Comparison of ENCODE assay signal across 12 cellular contexts in genomic region chr2:101718993-101719571, GRCh38. TPM values are rescaled to one million over a fixed set of nuclear protein-coding genes. Genes with fewer than 3 reads are reported as not detected.
A peak's percentile ranks its signal among the peaks of the same experiment; 100 is the strongest.
DNase-seq lines count a peak whose midpoint lies in the region; ATAC-seq and TF ChIP-seq lines count a peak whose summit lies in the region.
"Had no signal": no experiment of that assay in that cellular context is flagged by ENCODE, and none has a peak within 500 bp of the region (broad histone marks: within the 10 kb centered on the region; RNA-seq: fewer than 3 reads in every experiment).

No MANE protein-coding gene starts in this region.

- peaks cover 8% of the 10 kb centered on the region for H3K9me3 Mint-ChIP-seq in activated CD8-positive, alpha-beta memory T cell treated with anti-CD3 and anti-CD28 coated beads, Interleukin-2, amount 10 ng/mL, durations not matched to agents 7 days and 5 days (ENCODE audit: low read depth)
- H3K9me3 Mint-ChIP-seq in T-helper 2 cell treated with Interferon-gamma antibody and Interleukin-4, amounts not matched to agents 5 μg/mL and 100 μg/mL, for 36 hours = no peaks in the 10 kb centered on the region

- intact Hi-C loops in esophagus muscularis mucosa (cut with DNase I) = no loop called here

- H3K4me3 Mint-ChIP-seq in activated CD8-positive, alpha-beta memory T cell treated with anti-CD3 and anti-CD28 coated beads, Interleukin-2, amount 10 ng/mL, durations not matched to agents 7 days and 5 days = no peak overlapping the region
- H3K4me3 Mint-ChIP-seq in T-helper 2 cell treated with Interferon-gamma antibody and Interleukin-4, amounts not matched to agents 5 μg/mL and 100 μg/mL, for 36 hours = peak overlapping the region; percentile 74

- peak; percentile 85 for ATAC-seq in activated CD8-positive, alpha-beta memory T cell treated with anti-CD3 and anti-CD28 coated beads, Interleukin-2, amount 10 ng/mL, durations not matched to agents 7 days and 5 days
- ATAC-seq in HG02840 (IDR thresholded peaks at IDR 0.05; ENCODE audit: low FRiP score, unreplicated experiment) (no peak), HG03196 (IDR thresholded peaks at IDR 0.05; ENCODE audit: unreplicated experiment) (no peak)
- ATAC-seq: HCT116 had no signal

- H3K36me3 ChIP-seq in esophagus muscularis mucosa = no peaks in the 10 kb centered on the region

- no peaks in the 10 kb centered on the region for H3K27me3 ChIP-seq in esophagus muscularis mucosa

- no peaks in the 10 kb centered on the region for H3K27me3 Mint-ChIP-seq in activated CD8-positive, alpha-beta memory T cell treated with anti-CD3 and anti-CD28 coated beads, Interleukin-2, amount 10 ng/mL, durations not matched to agents 7 days and 5 days
- H3K27me3 Mint-ChIP-seq in T-helper 2 cell treated with Interferon-gamma antibody and Interleukin-4, amounts not matched to agents 5 μg/mL and 100 μg/mL, for 36 hours (ENCODE audit: low read depth) = no peaks in the 10 kb centered on the region

- H3K36me3 Mint-ChIP-seq in activated CD8-positive, alpha-beta memory T cell treated with anti-CD3 and anti-CD28 coated beads, Interleukin-2, amount 10 ng/mL, durations not matched to agents 7 days and 5 days = peaks cover 49% of the 10 kb centered on the region
- H3K36me3 Mint-ChIP-seq in T-helper 2 cell treated with Interferon-gamma antibody and Interleukin-4, amounts not matched to agents 5 μg/mL and 100 μg/mL, for 36 hours (ENCODE audit: low read depth) = peaks cover 45% of the 10 kb centered on the region

- H3K9me3 ChIP-seq in esophagus muscularis mucosa = no peaks in the 10 kb centered on the region

- H3K4me1 ChIP-seq in esophagus muscularis mucosa = peaks cover 22 to 52% (median 29%) of the 10 kb centered on the region in 4 donors

- H3K27ac Mint-ChIP-seq in activated CD8-positive, alpha-beta memory T cell treated with anti-CD3 and anti-CD28 coated beads, Interleukin-2, amount 10 ng/mL, durations not matched to agents 7 days and 5 days = peak overlapping the region; percentile 88
- peak overlapping the region; percentile 92 for H3K27ac Mint-ChIP-seq in T-helper 2 cell treated with Interferon-gamma antibody and Interleukin-4, amounts not matched to agents 5 μg/mL and 100 μg/mL, for 36 hours

- H3K4me1 Mint-ChIP-seq in activated CD8-positive, alpha-beta memory T cell treated with anti-CD3 and anti-CD28 coated beads, Interleukin-2, amount 10 ng/mL, durations not matched to agents 7 days and 5 days = peaks cover 60% of the 10 kb centered on the region
- H3K4me1 Mint-ChIP-seq in T-helper 2 cell treated with Interferon-gamma antibody and Interleukin-4, amounts not matched to agents 5 μg/mL and 100 μg/mL, for 36 hours (ENCODE audit: low read depth) = peaks cover 65% of the 10 kb centered on the region

- TF ChIP-seq CTCF in esophagus muscularis mucosa (IDR thresholded peaks at IDR 0.05) = no peak

- DNase-seq in activated CD8-positive, alpha-beta memory T cell treated with anti-CD3 and anti-CD28 coated beads, Interleukin-2, amount 10 ng/mL, durations not matched to agents 7 days and 5 days = peak; percentile 52
- no peak for DNase-seq in activated CD8-positive, alpha-beta memory T cell treated with anti-CD3 and anti-CD28 coated beads for 24 hours
- DNase-seq in T-helper 2 cell treated with Interferon-gamma antibody and Interleukin-4, amounts not matched to agents 5 μg/mL and 100 μg/mL, for 36 hours (ENCODE audit: low spot score) = peak; percentile 66
- DNase-seq in esophagus muscularis mucosa (ENCODE audit: extremely low spot score) (peak; percentile 81), NCI-H1092 (lab: John Stamatoyannopoulos, UW) (no peak)
- DNase-seq in stimulated activated naive CD4-positive, alpha-beta T cell treated with Interleukin-2 at 50 U/mL for 16 hours (lab: John Stamatoyannopoulos, UW) = peak; percentile 64
- DNase-seq: Kasumi-1; kidney glomerular epithelial cell; NK-92 treated with Interleukin-12 subunit alpha and Interleukin-12 subunit beta, amount 100 ng/mL, for 24 hours had no signal

- H3K4me3 ChIP-seq in esophagus muscularis mucosa = no peak overlapping the region

- TF ChIP-seq EP300 in esophagus muscularis mucosa (IDR thresholded peaks at IDR 0.05) = no peak

- CTCF ChIA-PET in activated CD8-positive, alpha-beta memory T cell treated with anti-CD3 and anti-CD28 coated beads, Interleukin-2, amount 10 ng/mL, durations not matched to agents 7 days and 5 days (lab: Charles Lee) = interaction anchor here (0.9 to 1.8 kb wide), 4 partner anchors 10 to 103 kb away, joined by 3 to 7 read pairs (median 4); no protein-coding TSS in a partner anchor

- no peak overlapping the region for H3K27ac ChIP-seq in esophagus muscularis mucosa (replicated peaks in 1 of 4)

- 95% methylated on average over 1 of the region's 1 CpG for WGBS in esophagus muscularis mucosa

- no peak for TF ChIP-seq POLR2A in esophagus muscularis mucosa (IDR thresholded peaks at IDR 0.05; ENCODE audit: low read depth)

RNA-seq across cellular contexts. Expression of gene MAP4K4, which starts 21.6 kb away (rescaled TPM):
- total RNA-seq in activated CD8-positive, alpha-beta memory T cell treated with anti-CD3 and anti-CD28 coated beads, Interleukin-2, amount 10 ng/mL, durations not matched to agents 7 days and 5 days = 10 to 100 TPM; 42.8 to 45.9 TPM
- 10 to 100 TPM; 37.8 to 59.0 (median 51.7) TPM for total RNA-seq in esophagus muscularis mucosa

Comparison
In these comparisons a context has a peak if more than half of its experiments do, and no peak if none do; other contexts are left out.
1. DNase-seq: peak in activated CD8-positive, alpha-beta memory T cell treated with anti-CD3 and anti-CD28 coated beads, Interleukin-2, amount 10 ng/mL, durations not matched to agents 7 days and 5 days (single experiment), T-helper 2 cell treated with Interferon-gamma antibody and Interleukin-4, amounts not matched to agents 5 μg/mL and 100 μg/mL, for 36 hours (single experiment), esophagus muscularis mucosa (single experiment) and stimulated activated naive CD4-positive, alpha-beta T cell treated with Interleukin-2 at 50 U/mL for 16 hours (single experiment); none in activated CD8-positive, alpha-beta memory T cell treated with anti-CD3 and anti-CD28 coated beads for 24 hours (single experiment) and NCI-H1092 (single experiment).